In the genomic region with DNA sequence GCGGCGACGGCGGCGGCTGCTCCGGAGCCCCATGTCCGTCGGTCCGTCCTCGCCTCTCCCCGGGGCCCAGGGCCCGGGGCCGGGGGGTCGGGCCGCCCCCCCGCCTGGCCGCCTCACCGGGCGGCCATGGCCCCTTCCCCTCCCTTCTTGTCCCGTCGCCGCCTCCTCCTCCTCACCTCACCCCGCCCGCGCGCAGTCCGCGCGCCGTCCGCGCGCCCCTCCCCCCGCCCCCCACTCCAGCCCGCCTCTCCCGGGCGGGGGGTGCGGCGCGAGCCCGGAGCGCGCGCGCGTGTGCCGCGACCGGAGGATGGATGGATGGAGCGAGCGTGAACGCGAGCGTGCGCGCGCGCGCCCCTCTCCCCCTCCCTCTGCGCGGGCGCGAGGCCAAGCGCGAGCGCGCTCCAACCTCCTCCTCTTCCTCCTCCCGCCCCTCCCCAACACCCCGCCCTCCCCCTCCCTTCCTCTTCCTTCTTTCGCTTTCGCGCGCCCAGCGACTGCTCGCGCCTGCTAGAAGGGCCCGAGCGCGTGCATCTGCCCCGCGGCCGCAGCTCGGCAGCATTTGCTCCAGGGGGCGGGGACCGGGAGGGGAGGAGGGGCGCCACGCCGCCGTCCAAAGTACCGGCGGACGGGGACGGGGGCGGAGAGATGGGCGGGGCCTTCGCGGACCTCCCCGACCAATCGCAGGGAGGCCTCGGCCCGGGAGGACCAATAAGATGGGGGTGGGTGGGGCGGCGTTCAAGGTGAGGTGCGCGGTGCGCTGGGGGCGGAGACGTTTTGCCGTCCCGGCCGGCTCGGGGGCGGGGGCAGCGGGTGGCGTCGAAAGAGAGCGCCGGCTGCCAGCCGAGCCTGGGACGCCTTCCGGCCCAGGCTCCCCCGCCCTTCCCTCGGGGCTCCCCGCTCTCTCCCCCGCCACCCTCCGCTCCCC, we compare ENCODE assay signal across 8 cellular contexts. TPM values are rescaled to one million over a fixed set of nuclear protein-coding genes. Genes with fewer than 3 reads are reported as not detected.
DNase-seq lines count a peak whose midpoint lies in the region; ATAC-seq lines count a peak whose summit lies in the region.

A gene with protein sequence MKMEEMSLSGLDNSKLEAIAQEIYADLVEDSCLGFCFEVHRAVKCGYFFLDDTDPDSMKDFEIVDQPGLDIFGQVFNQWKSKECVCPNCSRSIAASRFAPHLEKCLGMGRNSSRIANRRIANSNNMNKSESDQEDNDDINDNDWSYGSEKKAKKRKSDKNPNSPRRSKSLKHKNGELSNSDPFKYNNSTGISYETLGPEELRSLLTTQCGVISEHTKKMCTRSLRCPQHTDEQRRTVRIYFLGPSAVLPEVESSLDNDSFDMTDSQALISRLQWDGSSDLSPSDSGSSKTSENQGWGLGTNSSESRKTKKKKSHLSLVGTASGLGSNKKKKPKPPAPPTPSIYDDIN (minus strand): TSS at position 332 of the 925 bp plus-strand sequence. CDS start 1,814 bp downstream, outside the sequence.

- H3K36me3 Mint-ChIP-seq in effector memory CD8-positive, alpha-beta T cell (ENCODE audit: insufficient read depth), result peaks cover 40% of the 10 kb centered on the region

- peak within 1 kb of the TSS; percentile 78 for H4K8ac ChIP-seq in mesendoderm (ENCODE audit: low read depth, low read length)

- H3K4me1 ChIP-seq in mesendoderm (ENCODE audit: control insufficient read depth, low read depth, low read length), result peaks cover 2% of the 10 kb centered on the region

- no peak within 1 kb of the TSS for H2AK5ac ChIP-seq in mesendoderm (ENCODE audit: low read length)

- DNase-seq in COLO668 (lab: John Stamatoyannopoulos, UW; ENCODE audit: unreplicated experiment) (peak; percentile 97), HUDEP-2 (lab: John Stamatoyannopoulos, UW; ENCODE audit: unreplicated experiment in 76 of 76) (peak in 75 of 76 experiments; percentile 49 to 99 (median 98)), NOMO-1 treated with dmso at 0.1 percent for 144 hours (lab: John Stamatoyannopoulos, UW; ENCODE audit: unreplicated experiment) (peak; percentile 99), mesendoderm (peak; percentile 99)
- peak; percentile 97 to 99 (median 97) for DNase-seq in activated CD8-positive, alpha-beta memory T cell treated with anti-CD3 and anti-CD28 coated beads for 48 hours (ENCODE audit: low read depth in 2 of 3, low spot score in 2 of 3)
- DNase-seq in effector memory CD8-positive, alpha-beta T cell, result peak; percentile 94 to 95 (median 95)
- DNase-seq in stimulated activated CD8-positive, alpha-beta memory T cell treated with anti-CD3 and anti-CD28 coated beads, Interleukin-12 subunit alpha, Interleukin-12 subunit beta, amount 100 ng/mL, for 4 hours (ENCODE audit: low read depth), result peak; percentile 99

- peaks cover 23% of the 10 kb centered on the region for H3K79me2 ChIP-seq in mesendoderm (ENCODE audit: control insufficient read depth, insufficient read depth, low read length)

- peak within 1 kb of the TSS; percentile 95 for H3K18ac ChIP-seq in mesendoderm (ENCODE audit: low read length)

- peak within 1 kb of the TSS; percentile 97 for H3K9ac ChIP-seq in mesendoderm (ENCODE audit: low read length)

- peak within 1 kb of the TSS; percentile 76 for H2BK5ac ChIP-seq in mesendoderm (ENCODE audit: low read length)

- peak within 1 kb of the TSS; percentile 90 for H3K4me2 ChIP-seq in mesendoderm (ENCODE audit: low read length)

- H3K27me3 Mint-ChIP-seq in effector memory CD8-positive, alpha-beta T cell, result no peaks in the 10 kb centered on the region

- peak within 1 kb of the TSS; percentile 62 for H2BK120ac ChIP-seq in mesendoderm (ENCODE audit: low read depth, low read length)

- no peaks in the 10 kb centered on the region for H3K27me3 ChIP-seq in mesendoderm (ENCODE audit: insufficient read depth, low read length, poor library complexity)

- H3K4me1 Mint-ChIP-seq in effector memory CD8-positive, alpha-beta T cell (ENCODE audit: low read depth in 2 of 2), result peaks cover 35 to 38% of the 10 kb centered on the region in 2 donors

- peak within 1 kb of the TSS; percentile 92 to 96 for H3K27ac Mint-ChIP-seq in effector memory CD8-positive, alpha-beta T cell

- peaks cover 13% of the 10 kb centered on the region for H3K79me1 ChIP-seq in mesendoderm (ENCODE audit: low read length)

- H3K4ac ChIP-seq in mesendoderm (ENCODE audit: low read depth, low read length), result peak within 1 kb of the TSS; percentile 76

- no peaks in the 10 kb centered on the region for H3K9me3 Mint-ChIP-seq in effector memory CD8-positive, alpha-beta T cell

- peak within 1 kb of the TSS; percentile 86 for H3K4me3 ChIP-seq in mesendoderm (ENCODE audit: low read length)

- peak within 1 kb of the TSS; percentile 90 for H3K56ac ChIP-seq in mesendoderm (ENCODE audit: low read length)

- WGBS in mesendoderm (ENCODE audit: extremely low coverage, insufficient coverage, low lambda C conversion rate), result no CpG with 5 or more reads among the region's 126 CpGs

- peak; percentile 58 for ATAC-seq in GM21360 (IDR thresholded peaks at IDR 0.05; ENCODE audit: unreplicated experiment)
- ATAC-seq in effector memory CD8-positive, alpha-beta T cell (replicated peaks), result peak; percentile 79

- peak within 1 kb of the TSS; percentile 99 for H3K27ac ChIP-seq in mesendoderm (ENCODE audit: low read depth, low read length)

- no peak within 1 kb of the TSS for H4K5ac ChIP-seq in mesendoderm (ENCODE audit: low read length)

- peak within 1 kb of the TSS; percentile 90 to 92 for H3K4me3 Mint-ChIP-seq in effector memory CD8-positive, alpha-beta T cell

- H3K23ac ChIP-seq in mesendoderm (ENCODE audit: low read length), result peak within 1 kb of the TSS; percentile 48

- H2BK15ac ChIP-seq in mesendoderm (replicated peaks; ENCODE audit: low read depth), result no peak within 1 kb of the TSS

- H3K36me3 ChIP-seq in mesendoderm (ENCODE audit: control insufficient read depth, insufficient read depth, low read length), result peaks cover 8% of the 10 kb centered on the region

RNA-seq across cellular contexts. Expression of the gene that starts here (rescaled TPM):
- polyA plus RNA-seq in mesendoderm (2013, experiment 1 of 2), result 48.5 TPM
- polyA plus RNA-seq in mesendoderm (2013, experiment 2 of 2), result 47.5 TPM

Comparison
In these comparisons a context has a peak if more than half of its experiments do, and no peak if none do; other contexts are left out.
1. Peak in every context shown above with its lines: DNase-seq, ATAC-seq, H3K4me3 ChIP-seq and H3K27ac ChIP-seq.